Comparison of ENCODE assay signal across 8 cellular contexts in the genomic region with DNA sequence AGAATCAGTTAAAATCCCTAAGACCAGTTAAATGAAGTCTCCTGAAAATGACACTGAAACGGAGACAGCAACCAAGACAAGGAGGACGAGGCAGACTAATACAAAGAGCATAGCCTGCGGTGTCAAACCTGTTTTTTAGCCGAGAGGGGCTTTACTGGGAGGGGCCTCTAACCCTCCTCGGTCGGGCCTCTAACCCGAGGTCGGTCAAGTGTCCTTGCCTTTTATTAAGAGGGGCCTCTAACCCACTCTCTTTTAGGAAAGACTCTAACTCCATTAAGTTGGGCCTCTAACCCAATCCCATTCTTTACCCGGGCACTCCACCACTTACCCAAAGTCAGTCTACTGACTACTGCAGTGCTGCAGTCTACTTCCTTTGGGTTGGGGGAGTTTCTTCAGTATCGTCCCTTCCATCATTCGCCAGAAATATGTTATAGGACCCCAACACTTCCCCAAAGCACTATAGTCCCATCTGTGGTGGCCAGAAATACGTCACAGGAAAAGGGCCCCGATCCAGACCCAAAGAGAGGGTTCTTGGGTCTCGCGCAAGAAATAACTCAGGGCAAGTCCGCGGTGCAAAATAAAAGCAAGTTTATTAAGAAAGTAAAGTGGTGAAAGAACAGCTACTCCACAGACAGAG. TPM values are rescaled to one million over a fixed set of nuclear protein-coding genes. Genes with fewer than 3 reads are reported as not detected.
DNase-seq lines count a peak whose midpoint lies in the region; ATAC-seq and TF ChIP-seq lines count a peak whose summit lies in the region.

No MANE protein-coding gene starts in this region.

- peaks cover 15% of the 10 kb centered on the region for H3K4me1 Mint-ChIP-seq in activated B cell treated with CpG ODN at 0.5 μM for 24 hours
- H3K4me1 Mint-ChIP-seq in stimulated activated naive B cell treated with anti-CD40 and anti-IgM and Interleukin-4, amounts not matched to agents 10 μg/mL and 1 μg/mL and 100 μg/mL, for 72 hours = peaks cover 19 to 55% of the 10 kb centered on the region in 2 donors

- H3K27me3 Mint-ChIP-seq in activated B cell treated with CpG ODN at 0.5 μM for 24 hours = peaks cover 2% of the 10 kb centered on the region
- peaks cover 6% of the 10 kb centered on the region in 2 donors for H3K27me3 Mint-ChIP-seq in stimulated activated naive B cell treated with anti-CD40 and anti-IgM and Interleukin-4, amounts not matched to agents 10 μg/mL and 1 μg/mL and 100 μg/mL, for 72 hours

- H3K4me3 ChIP-seq in iPS-11a (ENCODE audit: low read depth, low read length) = peak overlapping the region; percentile 35

- ATAC-seq in activated B cell treated with CpG ODN at 0.5 μM for 24 hours (ENCODE audit: low read depth) (no peak), GM19328 (IDR thresholded peaks at IDR 0.05; ENCODE audit: unreplicated experiment) (no peak), HG03196 (IDR thresholded peaks at IDR 0.05; ENCODE audit: unreplicated experiment) (no peak)
- ATAC-seq in stimulated activated naive B cell treated with anti-CD40 and anti-IgM and Interleukin-4, amounts not matched to agents 10 μg/mL and 1 μg/mL and 100 μg/mL, for 72 hours (replicated peaks) = no peak

- H3K36me3 Mint-ChIP-seq in activated B cell treated with CpG ODN at 0.5 μM for 24 hours (ENCODE audit: low read depth) = peaks cover 8% of the 10 kb centered on the region
- H3K36me3 Mint-ChIP-seq in stimulated activated naive B cell treated with anti-CD40 and anti-IgM and Interleukin-4, amounts not matched to agents 10 μg/mL and 1 μg/mL and 100 μg/mL, for 72 hours = peaks cover 5 to 13% of the 10 kb centered on the region in 2 donors

- POLR2A ChIA-PET in activated B cell treated with CpG ODN at 0.5 μM for 24 hours (lab: Charles Lee) = interaction anchor here (0.5 to 7.7 kb wide), 12 partner anchors 10 to 1416 kb away, joined by 3 to 195 read pairs (median 28); a partner anchor contains a TSS

- peak overlapping the region; percentile 100 for H3K27ac Mint-ChIP-seq in activated B cell treated with CpG ODN at 0.5 μM for 24 hours
- peak overlapping the region; percentile 100 for H3K27ac Mint-ChIP-seq in stimulated activated naive B cell treated with anti-CD40 and anti-IgM and Interleukin-4, amounts not matched to agents 10 μg/mL and 1 μg/mL and 100 μg/mL, for 72 hours

- H3K9me3 Mint-ChIP-seq in activated B cell treated with CpG ODN at 0.5 μM for 24 hours = no peaks in the 10 kb centered on the region
- H3K9me3 Mint-ChIP-seq in stimulated activated naive B cell treated with anti-CD40 and anti-IgM and Interleukin-4, amounts not matched to agents 10 μg/mL and 1 μg/mL and 100 μg/mL, for 72 hours = peaks cover 0 to 1% of the 10 kb centered on the region in 2 donors

- intact Hi-C loops in activated B cell treated with CpG ODN at 0.5 μM for 24 hours (cut with micrococcal nuclease) = loop anchor here (1.0 kb wide), 2 partner anchors 9 to 124 kb away; a partner anchor contains a TSS

- CTCF ChIA-PET in activated B cell treated with CpG ODN at 0.5 μM for 24 hours (lab: Charles Lee) = no interaction called here

- H3K4me3 Mint-ChIP-seq in activated B cell treated with CpG ODN at 0.5 μM for 24 hours = peak overlapping the region; percentile 93
- H3K4me3 Mint-ChIP-seq in stimulated activated naive B cell treated with anti-CD40 and anti-IgM and Interleukin-4, amounts not matched to agents 10 μg/mL and 1 μg/mL and 100 μg/mL, for 72 hours = peak overlapping the region; percentile 84 to 89

- TF ChIP-seq CTCF in activated B cell treated with CpG ODN at 0.5 μM for 24 hours (IDR thresholded peaks at IDR 0.05) = no peak

- DNase-seq in NCI-H2227 treated with DMSO at 0.1 percent for 48 hours (lab: John Stamatoyannopoulos, UW) = peak; percentile 39
- no peak for DNase-seq in NCI-H2227 (lab: John Stamatoyannopoulos, UW; ENCODE audit: unreplicated experiment)
- no peak for DNase-seq in activated B cell treated with CpG ODN at 0.5 μM for 24 hours
- DNase-seq in stimulated activated naive B cell treated with anti-CD40 and anti-IgM and Interleukin-4, amounts not matched to agents 10 μg/mL and 1 μg/mL and 100 μg/mL, for 72 hours = no peak
- no peak for DNase-seq in iPS-NIHi11 (ENCODE audit: low spot score)

RNA-seq across cellular contexts. Expression of a gene that starts 39.2 kb away (rescaled TPM):
- total RNA-seq in activated B cell treated with CpG ODN at 0.5 μM for 24 hours = 5.8 and 6.4 TPM in 2 replicates
